ENCODE assay signal across 10 cellular contexts in genomic region chr15:43519207-43519606, GRCh38. TPM values are rescaled to one million over a fixed set of nuclear protein-coding genes. Genes with fewer than 3 reads are reported as not detected.
DNase-seq lines count a peak whose midpoint lies in the region; ATAC-seq and TF ChIP-seq lines count a peak whose summit lies in the region.
"Had no signal": no experiment of that assay in that cellular context is flagged by ENCODE, and none has a peak within 500 bp of the region (broad histone marks: within the 10 kb centered on the region; RNA-seq: fewer than 3 reads in every experiment).

No MANE protein-coding gene starts in this region.

- H3K36me3 ChIP-seq in IMR-90 (ENCODE audit: control insufficient read depth, insufficient read depth, low read length) (peaks cover 36% of the 10 kb centered on the region), endocrine pancreas (ENCODE audit: control insufficient read depth, insufficient read depth, low read length) (peaks cover 3% of the 10 kb centered on the region)

- no peak overlapping the region for H4K8ac ChIP-seq in IMR-90 (ENCODE audit: low read depth in 2 of 2, low read length in 2 of 2)

- H2BK120ac ChIP-seq in IMR-90 (ENCODE audit: low read depth, low read length): no peak overlapping the region

- H3K4me1 Mint-ChIP-seq in neural crest cell: peaks cover 60% of the 10 kb centered on the region

- peak overlapping the region; percentile 89; the same call in 1 of the 2 replicates for H3K14ac ChIP-seq in IMR-90 (replicated peaks; ENCODE audit: low read depth, low read length)

- no peak overlapping the region for H3K27ac Mint-ChIP-seq in neural crest cell (ENCODE audit: unreplicated experiment)

- H2AK9ac ChIP-seq in IMR-90 (replicated peaks; ENCODE audit: low read depth, low read length, poor library complexity): no peak overlapping the region

- peaks cover 47% of the 10 kb centered on the region for H4K20me1 ChIP-seq in IMR-90 (ENCODE audit: insufficient read depth, low read length)

- dilution Hi-C loops in IMR-90 (cut with HindIII; ENCODE audit: low sequenced_read_pairs, unreplicated experiment): no loop called here

- no peak for TF ChIP-seq CTCF in IMR-90 (conservative IDR thresholded peaks at IDR 0.05; ENCODE audit: low read depth, low read length)
- no peak for TF ChIP-seq CTCF in neural crest cell (conservative IDR thresholded peaks at IDR 0.05)

- no TSS peak for BruUV-seq in IMR-90 (replicated peaks; lab: Mats Ljungman, UMichigan)

- H2BK15ac ChIP-seq in IMR-90 (ENCODE audit: low read depth, low read length): no peak overlapping the region

- no peak for ATAC-seq in IMR-90 (ENCODE audit: low read depth)
- ATAC-seq: GM12878 had no signal

- intact Hi-C loops in IMR-90 (cut with micrococcal nuclease): loop anchor here (10.0 kb wide), 1 partner anchor 256 kb away; the partner anchor contains the start of gene ELL3

- H3K4me1 ChIP-seq in IMR-90 (ENCODE audit: control insufficient read depth, insufficient read depth, low read length) (peaks cover 17% of the 10 kb centered on the region), endocrine pancreas (ENCODE audit: control insufficient read depth, insufficient read depth, low read length) (no peaks in the 10 kb centered on the region)

- H3K4me3 ChIP-seq in IMR-90 (ENCODE audit: insufficient read depth, low read depth, low read length) (peak overlapping the region; percentile 79; the same call in 1 of the 2 replicates), endocrine pancreas (ENCODE audit: control insufficient read depth, insufficient read depth, low read length) (no peak overlapping the region)
- H3K4me3 ChIP-seq: GM12878, PC-9 had no signal

- H3K4me2 ChIP-seq in IMR-90 (ENCODE audit: low read depth, low read length): peak overlapping the region; percentile 75
- H3K4me2 ChIP-seq: PC-9 had no signal

- TF ChIP-seq POLR2A in IMR-90 (IDR thresholded peaks at IDR 0.05; ENCODE audit: low read depth, low read length): no peak

- H3K79me1 ChIP-seq in IMR-90 (ENCODE audit: low read depth in 1 of 2, low read length in 2 of 2): peaks cover 36 to 85% of the 10 kb centered on the region in 2 experiments

- in situ Hi-C loops in IMR-90 (cut with MboI; ENCODE audit: low sequenced_read_pairs): no loop called here

- H4K91ac ChIP-seq in IMR-90 (ENCODE audit: insufficient read depth, low read depth, low read length): no peak overlapping the region

- 0 out of 2 replicates have a peak overlapping the region, but pooled peaks have one; percentile 91 for H3K23ac ChIP-seq in IMR-90 (ENCODE audit: low read depth, low read length)

- H3K18ac ChIP-seq in IMR-90 (ENCODE audit: low read depth, low read length): no peak overlapping the region

- H3K56ac ChIP-seq in IMR-90 (ENCODE audit: extremely low read depth, insufficient read depth, low read length): no peak overlapping the region

- H3K4me3 Mint-ChIP-seq in neural crest cell: peak overlapping the region; percentile 92

- H2AFZ ChIP-seq in IMR-90 (replicated peaks; ENCODE audit: low read length, poor library complexity): no peak overlapping the region
- H2AFZ ChIP-seq: PC-9 had no signal

- no peaks in the 10 kb centered on the region for H3K27me3 ChIP-seq in IMR-90 (ENCODE audit: control insufficient read depth, insufficient read depth, low read length)
- H3K27me3 ChIP-seq in endocrine pancreas (ENCODE audit: control insufficient read depth, insufficient read depth, low read length): no peaks in the 10 kb centered on the region

- peaks cover 43% of the 10 kb centered on the region for H3K9me1 ChIP-seq in IMR-90 (ENCODE audit: insufficient read depth, low read length)

- H2BK20ac ChIP-seq in IMR-90 (ENCODE audit: low read depth, low read length): no peak overlapping the region

- peak; percentile 80 for DNase-seq in Ammon's horn (ENCODE audit: low spot score)
- no peak for DNase-seq in IMR-90
- DNase-seq in neural crest cell (ENCODE audit: low read depth, low spot score): no peak
- DNase-seq in NK-92 (lab: John Stamatoyannopoulos, UW; ENCODE audit: unreplicated experiment): no peak
- DNase-seq in activated CD4-positive, alpha-beta T cell treated with anti-CD3 and anti-CD28 coated beads for 1 hour: no peak
- no peak for DNase-seq in cerebellum (ENCODE audit: low spot score)
- DNase-seq in stimulated activated CD4-positive, alpha-beta T cell treated with anti-CD3 and anti-CD28 coated beads, Interleukin-4, amount 100 ng/mL, for 24 hours: no peak
- DNase-seq: PC-9 had no signal

- POLR2A ChIA-PET in IMR-90 (lab: Charles Lee; ENCODE audit: unreplicated experiment): no interaction called here

- WGBS in IMR-90 (ENCODE audit: extremely low coverage in 2 of 2, insufficient read length in 1 of 2), 2 experiments: no CpG with 5 or more reads among the region's 3 CpGs

- no peak overlapping the region for H3K4ac ChIP-seq in IMR-90 (ENCODE audit: low read depth, low read length)

- TF ChIP-seq RAD21 in IMR-90 (IDR thresholded peaks at IDR 0.05; ENCODE audit: low read length): no peak

- H3K36me3 Mint-ChIP-seq in neural crest cell (ENCODE audit: low read depth): peaks cover 38% of the 10 kb centered on the region

- H3K9ac ChIP-seq in IMR-90 (ENCODE audit: low read depth, low read length) (peak overlapping the region; percentile 83; the same call in 1 of the 2 replicates), endocrine pancreas (ENCODE audit: control insufficient read depth, insufficient read depth, low read length) (peak overlapping the region; percentile 35)

- H3K9me3 ChIP-seq in IMR-90 (ENCODE audit: control insufficient read depth, insufficient read depth, low read length): no peaks in the 10 kb centered on the region
- no peaks in the 10 kb centered on the region for H3K9me3 ChIP-seq in endocrine pancreas (ENCODE audit: control insufficient read depth, low read length)

- no peak overlapping the region for H2BK5ac ChIP-seq in IMR-90 (ENCODE audit: low read depth, low read length, poor library complexity, severe bottlenecking)

- H2AK5ac ChIP-seq in IMR-90 (ENCODE audit: low read depth, low read length): 0 out of 2 replicates have a peak overlapping the region, but pooled peaks have one; percentile 10

- CTCF ChIA-PET in IMR-90 (lab: Yijun Ruan, JAX): no interaction called here

- H3K27ac ChIP-seq in IMR-90 (ENCODE audit: insufficient read depth, low read length): no peak overlapping the region
- H3K27ac ChIP-seq: PC-9 had no signal

- H4K5ac ChIP-seq in IMR-90 (ENCODE audit: low read depth, low read length): no peak overlapping the region

- peaks cover 3% of the 10 kb centered on the region for H3K9me3 Mint-ChIP-seq in neural crest cell

- H3K27me3 Mint-ChIP-seq in neural crest cell (ENCODE audit: low read depth): no peaks in the 10 kb centered on the region

TF ChIP-seq in IMR-90, 13 proteins besides CTCF, POLR2A, EP300 and RAD21:
- TF ChIP-seq RFX5 (IDR thresholded peaks at IDR 0.05; ENCODE audit: low read depth, low read length) (no peak), MXI1 (IDR thresholded peaks at IDR 0.05; ENCODE audit: borderline replicate concordance, low read depth, low read length) (no peak), SMC3 (IDR thresholded peaks at IDR 0.05; ENCODE audit: low read depth, low read length) (no peak), CEBPB (IDR thresholded peaks at IDR 0.05; ENCODE audit: low read depth, low read length) (no peak), MAFK (IDR thresholded peaks at IDR 0.05; ENCODE audit: low read depth, low read length) (no peak)

RNA-seq across cellular contexts. Expression of gene MAP1A, which starts 1.8 kb away (rescaled TPM):
- 47.2 and 48.2 TPM in 2 replicates for total RNA-seq in IMR-90 (2012; rRNA removed)
- 28.7 and 31.3 TPM in 2 replicates for polyA plus RNA-seq in IMR-90 (2012; rRNA removed)
- polyA plus RNA-seq in IMR-90 (2012; cell fraction: cytosol; rRNA removed): 15.3 and 17.4 TPM in 2 replicates
- polyA plus RNA-seq in IMR-90 (2012; cell fraction: nucleus; rRNA removed; ENCODE audit: low replicate concordance): 12.7 and 15.8 TPM in 2 replicates
- 24.3 and 25.2 TPM in 2 replicates for total RNA-seq in neural crest cell
- total RNA-seq in cerebellum: 31.5 TPM

RNA-seq across cellular contexts. Expression of gene TP53BP1, which starts 26.3 kb away (rescaled TPM):
- total RNA-seq in IMR-90 (2012; rRNA removed): 64.5 and 73.9 TPM in 2 replicates
- polyA plus RNA-seq in IMR-90 (2012; rRNA removed): 33.9 and 36.3 TPM in 2 replicates
- polyA plus RNA-seq in IMR-90 (2012; cell fraction: cytosol; rRNA removed): 15.6 and 19.1 TPM in 2 replicates
- 46.0 and 100 TPM in 2 replicates for polyA plus RNA-seq in IMR-90 (2012; cell fraction: nucleus; rRNA removed; ENCODE audit: low replicate concordance)
- total RNA-seq in neural crest cell: 99.5 and 103 TPM in 2 replicates
- total RNA-seq in cerebellum: 199 TPM
